Comparison of ENCODE assay signal across 25 cellular contexts in the genomic region with DNA sequence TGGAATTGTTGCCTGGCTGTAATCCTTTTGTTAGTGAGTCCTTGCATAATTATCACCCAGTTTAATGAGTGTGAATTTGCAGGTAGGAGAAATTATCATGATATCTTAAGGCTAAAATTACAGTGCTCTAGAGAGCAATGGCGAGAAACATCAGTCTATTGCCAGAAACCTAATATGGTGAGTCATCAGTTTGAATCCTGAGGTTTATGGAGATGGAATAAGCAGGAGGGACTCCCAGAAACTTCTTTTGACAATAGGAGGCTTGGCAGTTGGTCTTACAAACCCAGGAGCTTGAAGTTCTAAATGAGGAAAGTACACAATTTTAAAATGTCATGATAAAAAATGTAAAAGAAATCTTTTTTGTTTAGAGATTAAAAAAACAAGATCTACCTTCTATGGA. TPM values are rescaled to one million over a fixed set of nuclear protein-coding genes. Genes with fewer than 3 reads are reported as not detected.
DNase-seq lines count a peak whose midpoint lies in the region; TF ChIP-seq lines count a peak whose summit lies in the region.
"Had no signal": no experiment of that assay in that cellular context is flagged by ENCODE, and none has a peak within 500 bp of the region (broad histone marks: within the 10 kb centered on the region; RNA-seq: fewer than 3 reads in every experiment).

No MANE protein-coding gene starts in this region.

- POLR2A ChIA-PET in MCF 10A (lab: Yijun Ruan, JAX) (no interaction called here), SK-N-SH (lab: Yijun Ruan, JAX) (no interaction called here)

- no peaks in the 10 kb centered on the region for H3K79me2 ChIP-seq in SK-N-SH (ENCODE audit: insufficient read depth)

- no peaks in the 10 kb centered on the region for H3F3A ChIP-seq in SK-N-SH (replicated peaks; ENCODE audit: insufficient read depth)

- DNase-seq in MCF 10A (ENCODE audit: unreplicated experiment) (peak; percentile 30), breast epithelium (ENCODE audit: low spot score in 2 of 2) (no peak), SK-N-SH (no peak), fibroblast of gingiva (ENCODE audit: low read depth) (peak; percentile 23), GF-D8 (lab: John Stamatoyannopoulos, UW) (no peak), islet precursor cell (no peak), NCI-H146 treated with DMSO at 0.1 percent for 48 hours (lab: John Stamatoyannopoulos, UW; ENCODE audit: unreplicated experiment) (no peak), midbrain (lab: John Stamatoyannopoulos, UW) (no peak)
- DNase-seq: 8988T; activated CD4-positive, alpha-beta memory T cell treated with anti-CD3 and anti-CD28 coated beads, Interleukin-2, amount 10 ng/mL, durations not matched to agents 7 days and 5 days; activated naive CD4-positive, alpha-beta T cell treated with anti-CD3 and anti-CD28 coated beads, Interleukin-2, amount 50 U/mL, for 16 hours; activated T-cell treated with anti-CD3 and anti-CD28 coated beads, Interleukin-2, amount 50 U/mL, for 1 hour; H9; hippocampal formation; kidney; naive thymus-derived CD4-positive, alpha-beta T cell; NCI-H2171; NCI-H748 treated with DMSO at 0.1 percent for 48 hours; posterior cingulate gyrus; stimulated activated CD4-positive, alpha-beta T cell treated with anti-CD3 and anti-CD28 coated beads, Interleukin-4, amount 100 ng/mL, for 24 hours; T-helper 2 cell; testis; WERI-Rb-1 had no signal

- no peak overlapping the region for H3K27ac ChIP-seq in breast epithelium
- H3K27ac ChIP-seq in SK-N-SH (ENCODE audit: low read depth in 2 of 2, low read length in 1 of 2) = no peak overlapping the region
- H3K27ac ChIP-seq: cardiac muscle cell, testis, WERI-Rb-1 had no signal

- no peaks in the 10 kb centered on the region for H4K20me1 ChIP-seq in SK-N-SH (ENCODE audit: insufficient read depth)

- TF ChIP-seq EP300 in SK-N-SH (IDR thresholded peaks at IDR 0.05; ENCODE audit: borderline replicate concordance in 1 of 2, low read depth in 1 of 2, low read length in 1 of 2) = no peak

- no peaks in the 10 kb centered on the region for H3K4me1 Mint-ChIP-seq in MCF 10A (ENCODE audit: insufficient read depth, unreplicated experiment)
- H3K4me1 Mint-ChIP-seq: activated CD4-positive, alpha-beta memory T cell treated with anti-CD3 and anti-CD28 coated beads, Interleukin-2, amount 10 ng/mL, durations not matched to agents 7 days and 5 days; CD14-positive monocyte; naive thymus-derived CD4-positive, alpha-beta T cell had no signal

- no peaks in the 10 kb centered on the region for H3K9me2 ChIP-seq in SK-N-SH

- TF ChIP-seq POLR2A in breast epithelium (IDR thresholded peaks at IDR 0.05) = no peak

- H3K9me3 Mint-ChIP-seq in MCF 10A (ENCODE audit: unreplicated experiment) = no peaks in the 10 kb centered on the region

- H3K27ac Mint-ChIP-seq in MCF 10A (ENCODE audit: low read depth, unreplicated experiment) = no peak overlapping the region
- H3K27ac Mint-ChIP-seq: activated CD4-positive, alpha-beta memory T cell treated with anti-CD3 and anti-CD28 coated beads, Interleukin-2, amount 10 ng/mL, durations not matched to agents 7 days and 5 days; CD14-positive monocyte; naive thymus-derived CD4-positive, alpha-beta T cell had no signal

- no peaks in the 10 kb centered on the region for H3K4me1 ChIP-seq in breast epithelium
- no peaks in the 10 kb centered on the region for H3K4me1 ChIP-seq in SK-N-SH (ENCODE audit: control insufficient read depth in 1 of 2, insufficient read depth in 2 of 2, low read depth in 1 of 2, low read length in 1 of 2)
- H3K4me1 ChIP-seq: testis had no signal

- WGBS in SK-N-SH (ENCODE audit: low lambda C conversion rate) = 33% methylated on average over 1 of the region's 1 CpG

- H3K27me3 Mint-ChIP-seq in MCF 10A (ENCODE audit: insufficient read depth, unreplicated experiment) = no peaks in the 10 kb centered on the region

- no peak for TF ChIP-seq RAD21 in SK-N-SH (IDR thresholded peaks at IDR 0.05; ENCODE audit: low read length)

- no TSS peak for BruUV-seq in MCF 10A (replicated peaks; lab: Mats Ljungman, UMichigan)

- H3K36me3 ChIP-seq in breast epithelium = no peaks in the 10 kb centered on the region
- no peaks in the 10 kb centered on the region for H3K36me3 ChIP-seq in SK-N-SH (replicated peaks in 1 of 2; ENCODE audit: control insufficient read depth in 1 of 2, insufficient read depth in 2 of 2, low read length in 1 of 2)
- H3K36me3 ChIP-seq: cardiac muscle cell, WERI-Rb-1 had no signal

- CTCF ChIA-PET in MCF 10A (lab: Yijun Ruan, JAX) (interaction anchor here (0.5 to 1.2 kb wide), 3 partner anchors 33 to 428 kb away, joined by 3 read pairs; no protein-coding TSS in a partner anchor), SK-N-SH (lab: Yijun Ruan, JAX) (interaction anchor here (1.6 kb wide), 1 partner anchor 10 kb away, joined by 3 read pairs; no protein-coding TSS in a partner anchor)

- TF ChIP-seq CTCF in MCF 10A (IDR thresholded peaks at IDR 0.05; ENCODE audit: unreplicated experiment) (no peak), breast epithelium (IDR thresholded peaks at IDR 0.05) (no peak), SK-N-SH (IDR thresholded peaks at IDR 0.05) (no peak)

- no peaks in the 10 kb centered on the region for H3K27me3 ChIP-seq in breast epithelium
- H3K27me3 ChIP-seq in SK-N-SH (ENCODE audit: insufficient read depth) = no peaks in the 10 kb centered on the region
- H3K27me3 ChIP-seq: cardiac muscle cell, testis had no signal

- intact Hi-C loops in MCF 10A (cut with micrococcal nuclease) = no loop called here
- intact Hi-C loops in breast epithelium (cut with DNase I; ENCODE audit: low total_unique reads) = no loop called here

- H2AFZ ChIP-seq in SK-N-SH (ENCODE audit: low read depth) = no peak overlapping the region; the same call in 1 of the 2 replicates

- H3K9ac ChIP-seq in SK-N-SH = no peak overlapping the region

- H3K36me3 Mint-ChIP-seq in MCF 10A (ENCODE audit: insufficient read depth, unreplicated experiment) = no peaks in the 10 kb centered on the region
- H3K36me3 Mint-ChIP-seq: CD14-positive monocyte had no signal

- no peak overlapping the region for H3K4me3 Mint-ChIP-seq in MCF 10A (ENCODE audit: unreplicated experiment)
- H3K4me3 Mint-ChIP-seq: activated CD4-positive, alpha-beta memory T cell treated with anti-CD3 and anti-CD28 coated beads, Interleukin-2, amount 10 ng/mL, durations not matched to agents 7 days and 5 days; CD14-positive monocyte; H9; naive thymus-derived CD4-positive, alpha-beta T cell had no signal

- H3K9me3 ChIP-seq in breast epithelium = no peaks in the 10 kb centered on the region
- H3K9me3 ChIP-seq in SK-N-SH = no peaks in the 10 kb centered on the region
- H3K9me3 ChIP-seq: testis had no signal

- H3K4me3 ChIP-seq in breast epithelium = no peak overlapping the region
- no peak overlapping the region for H3K4me3 ChIP-seq in SK-N-SH (ENCODE audit: low read depth in 2 of 2, low read length in 1 of 2)
- H3K4me3 ChIP-seq: cardiac muscle cell, testis had no signal

- no peak overlapping the region for H3K4me2 ChIP-seq in SK-N-SH

TF ChIP-seq in SK-N-SH, 30 proteins besides CTCF, POLR2A, EP300 and RAD21:
- TF ChIP-seq IRF3 (IDR thresholded peaks at IDR 0.05; ENCODE audit: low read depth, low read length) (no peak), JUND (IDR thresholded peaks at IDR 0.05) (peak; percentile 41; the same call in 1 of the 2 replicates), TCF12 (IDR thresholded peaks at IDR 0.05) (no peak)

RNA-seq across cellular contexts. Expression of gene CRADD, which starts 31.5 kb away (rescaled TPM):
- total RNA-seq in MCF 10A (2022) = 15.4 and 17.1 TPM in 2 replicates
- 10 to 100 TPM; 24.0 to 49.8 (median 44.2) TPM for total RNA-seq in breast epithelium
- 13.6 and 16.7 TPM in 2 replicates for polyA plus RNA-seq in SK-N-SH (2012; rRNA removed)
- 14.4 and 17.0 TPM in 2 replicates for polyA plus RNA-seq in SK-N-SH (2012; cell fraction: cytosol; rRNA removed)
- 7.7 and 9.2 TPM in 2 replicates for polyA plus RNA-seq in SK-N-SH (2012; cell fraction: nucleus; rRNA removed)

Comparison
In these comparisons a context has a peak if more than half of its experiments do, and no peak if none do; other contexts are left out.
1. DNase-seq: peak in MCF 10A (single experiment) and fibroblast of gingiva (single experiment); none in breast epithelium (0 of 2), SK-N-SH (single experiment), GF-D8 (single experiment), islet precursor cell (single experiment), NCI-H146 treated with DMSO at 0.1 percent for 48 hours (single experiment) and midbrain (single experiment).